20 cellular contexts compared by ENCODE assay signal in the genomic region with DNA sequence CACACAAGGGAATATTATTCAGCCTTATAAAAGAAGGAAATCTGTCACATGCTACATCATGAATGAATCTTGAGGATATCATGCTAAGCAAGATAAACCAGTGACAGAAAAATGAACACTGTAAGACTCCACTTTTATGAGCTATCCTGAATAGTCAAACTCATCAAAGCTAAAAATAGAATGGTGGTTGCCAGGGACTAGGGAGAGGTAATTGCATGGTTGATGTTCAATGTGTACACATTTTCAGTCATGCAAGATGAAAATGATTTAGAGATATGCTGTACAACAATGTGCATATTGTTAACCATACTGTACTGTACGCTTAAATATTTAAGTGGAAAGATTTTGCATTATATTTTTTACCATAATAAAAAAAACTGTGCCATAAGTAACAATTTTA.
"Had no signal": no experiment of that assay in that cellular context is flagged by ENCODE, and none has a peak within 500 bp of the region (broad histone marks: within the 10 kb centered on the region; RNA-seq: fewer than 3 reads in every experiment).

No MANE protein-coding gene starts in this region.

- DNase-seq: KBM-7; MV-4-11; NCI-H1048; NCI-H1105; NCI-H1436 treated with DMSO at 0.1 percent for 48 hours; NCI-H1694; NCI-H187 treated with DMSO at 0.1 percent for 48 hours; NCI-H2029 treated with DMSO at 0.1 percent for 48 hours; NCI-H2107; NCI-H226; NCI-H446; NCI-H510A; NCI-H524 treated with DMSO at 0.1 percent for 48 hours; NK-92 treated with Interleukin-12 subunit alpha and Interleukin-12 subunit beta, amount 100 ng/mL, for 24 hours; OCI-M1; Right ventricle myocardium superior; RPMI8226; SIG-M5; T-helper 2 cell had no signal

- FAIRE-seq: RCC 7860 had no signal
